ENCODE assay signal across 1 cellular context in the genomic region with DNA sequence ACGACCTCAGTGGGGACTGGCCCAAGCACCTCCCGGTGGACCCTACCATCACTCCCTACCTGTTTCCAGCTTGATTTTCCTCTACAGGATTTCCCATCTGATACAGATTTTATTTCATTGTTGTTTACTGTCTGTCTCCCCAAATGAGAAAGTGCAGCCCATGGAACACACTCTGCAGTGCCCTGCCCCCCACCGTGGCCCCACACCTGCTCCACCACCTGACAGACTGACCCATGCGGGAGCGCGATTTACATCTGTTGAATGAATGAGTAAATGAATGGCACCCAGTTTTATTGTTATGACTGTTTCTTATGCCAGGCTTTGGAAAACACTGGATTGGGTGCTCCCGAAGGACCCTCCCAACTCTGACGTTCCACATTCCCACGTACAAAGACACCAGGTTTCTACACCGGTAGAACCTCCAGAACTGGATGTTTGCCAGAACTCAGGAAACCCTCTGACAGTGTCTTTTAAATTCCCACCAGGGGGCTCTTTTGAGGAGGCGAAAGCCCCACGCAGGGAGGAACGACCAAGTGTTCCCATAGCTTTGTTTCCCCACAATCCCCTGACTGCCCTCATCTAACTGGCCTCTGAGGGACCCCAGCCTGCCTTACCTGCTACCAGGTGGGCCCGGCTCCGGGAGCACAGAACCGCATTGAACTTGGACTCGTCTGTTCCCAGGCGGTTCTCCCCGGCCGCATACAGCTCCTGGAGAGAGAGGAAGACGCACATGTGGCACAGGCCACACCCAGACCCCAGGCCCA.
TF ChIP-seq lines count a peak whose summit lies in the region.

No MANE protein-coding gene starts in this region.

TF ChIP-seq in liver, 16 proteins besides CTCF, POLR2A, EP300 and RAD21 (continued from another document):
- TF ChIP-seq, protein P1, sequence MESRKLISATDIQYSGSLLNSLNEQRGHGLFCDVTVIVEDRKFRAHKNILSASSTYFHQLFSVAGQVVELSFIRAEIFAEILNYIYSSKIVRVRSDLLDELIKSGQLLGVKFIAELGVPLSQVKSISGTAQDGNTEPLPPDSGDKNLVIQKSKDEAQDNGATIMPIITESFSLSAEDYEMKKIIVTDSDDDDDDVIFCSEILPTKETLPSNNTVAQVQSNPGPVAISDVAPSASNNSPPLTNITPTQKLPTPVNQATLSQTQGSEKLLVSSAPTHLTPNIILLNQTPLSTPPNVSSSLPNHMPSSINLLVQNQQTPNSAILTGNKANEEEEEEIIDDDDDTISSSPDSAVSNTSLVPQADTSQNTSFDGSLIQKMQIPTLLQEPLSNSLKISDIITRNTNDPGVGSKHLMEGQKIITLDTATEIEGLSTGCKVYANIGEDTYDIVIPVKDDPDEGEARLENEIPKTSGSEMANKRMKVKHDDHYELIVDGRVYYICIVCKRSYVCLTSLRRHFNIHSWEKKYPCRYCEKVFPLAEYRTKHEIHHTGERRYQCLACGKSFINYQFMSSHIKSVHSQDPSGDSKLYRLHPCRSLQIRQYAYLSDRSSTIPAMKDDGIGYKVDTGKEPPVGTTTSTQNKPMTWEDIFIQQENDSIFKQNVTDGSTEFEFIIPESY (IDR thresholded peaks at IDR 0.05), result no peak
- TF ChIP-seq JUND (IDR thresholded peaks at IDR 0.05) (no peak), YY1 (IDR thresholded peaks at IDR 0.05) (no peak), MAX (IDR thresholded peaks at IDR 0.05) (no peak)
